In the genomic region with DNA sequence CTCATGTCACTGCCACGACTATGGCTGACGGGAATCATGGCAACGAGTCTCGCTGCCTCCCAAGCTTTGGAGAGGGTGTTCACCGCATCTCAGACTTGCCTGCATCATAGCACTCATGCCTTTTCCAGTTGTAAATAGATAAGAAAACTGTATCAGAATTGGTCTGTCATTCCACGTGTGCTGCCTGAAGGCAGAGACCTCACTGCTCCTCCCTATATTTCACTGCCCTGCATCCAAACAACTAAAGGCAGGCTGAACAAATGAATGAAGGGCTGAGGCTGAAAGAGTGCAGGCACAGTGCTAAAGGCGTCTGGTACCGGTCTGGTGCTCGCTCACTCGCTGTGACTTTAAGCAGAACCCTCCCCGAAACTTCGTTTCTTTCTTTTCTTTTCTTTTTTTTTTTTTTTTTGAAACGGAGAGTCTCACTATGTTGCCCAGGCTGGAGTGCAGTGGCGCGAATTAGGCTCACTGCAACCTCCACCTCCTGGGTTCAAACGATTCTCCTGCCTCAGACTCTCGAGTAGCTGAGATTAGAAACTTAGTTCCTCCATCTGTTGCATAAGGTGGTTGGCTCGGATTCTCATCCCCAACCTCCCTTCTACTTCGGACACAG, we compare ENCODE assay signal across 8 cellular contexts. TPM values are rescaled to one million over a fixed set of nuclear protein-coding genes. Genes with fewer than 3 reads are reported as not detected.
DNase-seq lines count a peak whose midpoint lies in the region; ATAC-seq lines count a peak whose summit lies in the region.

No MANE protein-coding gene starts in this region.

- peak overlapping the region; percentile 76 for H3K27ac ChIP-seq in subcutaneous abdominal adipose tissue (ENCODE audit: low read depth, low read length)

- H3K27ac Mint-ChIP-seq in activated T-helper 17 cell treated with anti-CD3 and anti-CD28 coated beads, Interleukin-2, amount 50 U/mL, for 72 hours = peak overlapping the region; percentile 98

- ATAC-seq in HG02678 (IDR thresholded peaks at IDR 0.05; ENCODE audit: unreplicated experiment) = peak; percentile 8
- no peak for ATAC-seq in activated T-helper 17 cell treated with anti-CD3 and anti-CD28 coated beads, Interleukin-2, amount 50 U/mL, for 72 hours (replicated peaks)

- H3K9me3 ChIP-seq in iPS-18c (ENCODE audit: control insufficient read depth, insufficient read depth, low read length) (no peaks in the 10 kb centered on the region), subcutaneous abdominal adipose tissue (ENCODE audit: control insufficient read depth in 5 of 5, low read length in 5 of 5) (no peaks in the 10 kb centered on the region)

- peaks cover 5 to 28% (median 15%) of the 10 kb centered on the region in 5 donors for H3K4me1 ChIP-seq in subcutaneous abdominal adipose tissue (ENCODE audit: control insufficient read depth in 5 of 5, insufficient read depth in 5 of 5, low read length in 5 of 5)

- H3K4me3 Mint-ChIP-seq in activated T-helper 17 cell treated with anti-CD3 and anti-CD28 coated beads, Interleukin-2, amount 50 U/mL, for 72 hours = peak overlapping the region; percentile 100

- H3K4me1 Mint-ChIP-seq in activated T-helper 17 cell treated with anti-CD3 and anti-CD28 coated beads, Interleukin-2, amount 50 U/mL, for 72 hours = peaks cover 14% of the 10 kb centered on the region

- no peaks in the 10 kb centered on the region for H3K9me3 Mint-ChIP-seq in activated T-helper 17 cell treated with anti-CD3 and anti-CD28 coated beads, Interleukin-2, amount 50 U/mL, for 72 hours

- H3K36me3 Mint-ChIP-seq in activated T-helper 17 cell treated with anti-CD3 and anti-CD28 coated beads, Interleukin-2, amount 50 U/mL, for 72 hours (ENCODE audit: low read depth) = peaks cover 10% of the 10 kb centered on the region

- peak overlapping the region; percentile 41 to 96 (median 89) for H3K9ac ChIP-seq in subcutaneous abdominal adipose tissue (ENCODE audit: low read length in 5 of 5)

- H3K27me3 ChIP-seq in subcutaneous abdominal adipose tissue (ENCODE audit: control insufficient read depth in 5 of 5, insufficient read depth in 4 of 5, low read length in 5 of 5) = no peaks in the 10 kb centered on the region

- H3K4me3 ChIP-seq in iPS-18c (ENCODE audit: insufficient read depth, low read depth, low read length) (peak overlapping the region; percentile 85), subcutaneous abdominal adipose tissue (ENCODE audit: low read depth in 1 of 5, low read length in 5 of 5) (peak overlapping the region; percentile 78 to 96 (median 96))

- peak; percentile 62 for DNase-seq in GF-D8 (lab: John Stamatoyannopoulos, UW)
- DNase-seq in kidney glomerular epithelial cell (lab: John Stamatoyannopoulos, UW) = no peak
- no peak for DNase-seq in DMS153 treated with DMSO at 0.1 percent for 48 hours (lab: John Stamatoyannopoulos, UW; ENCODE audit: unreplicated experiment)
- no peak for DNase-seq in retina

- peaks cover 0 to 7% (median 5%) of the 10 kb centered on the region in 5 donors for H3K36me3 ChIP-seq in subcutaneous abdominal adipose tissue (ENCODE audit: control insufficient read depth in 5 of 5, insufficient read depth in 5 of 5, low read length in 5 of 5)

- no peaks in the 10 kb centered on the region for H3K27me3 Mint-ChIP-seq in activated T-helper 17 cell treated with anti-CD3 and anti-CD28 coated beads, Interleukin-2, amount 50 U/mL, for 72 hours

RNA-seq across cellular contexts. Expression of gene EIF2B3, which starts 0.5 kb away (rescaled TPM):
- 10 to 100 TPM; 20.1 to 44.2 TPM for total RNA-seq in activated T-helper 17 cell treated with anti-CD3 and anti-CD28 coated beads, Interleukin-2, amount 50 U/mL, for 72 hours

RNA-seq across cellular contexts. Expression of gene HECTD3, which starts 25.3 kb away (rescaled TPM):
- total RNA-seq in activated T-helper 17 cell treated with anti-CD3 and anti-CD28 coated beads, Interleukin-2, amount 50 U/mL, for 72 hours = 10 to 100 TPM; 23.2 to 29.5 TPM

RNA-seq across cellular contexts. Expression of gene UROD, which starts 26.2 kb away (rescaled TPM):
- 100 to 1,000 TPM in 1 of 2 donors, 10 to 100 TPM in 1; 81.7 to 134 TPM for total RNA-seq in activated T-helper 17 cell treated with anti-CD3 and anti-CD28 coated beads, Interleukin-2, amount 50 U/mL, for 72 hours
